Comparison of ENCODE assay signal across 1 cellular context in genomic region chr2:70565039-70565731, GRCh38.
TF ChIP-seq lines count a peak whose summit lies in the region.

No MANE protein-coding gene starts in this region.

TF ChIP-seq in HepG2, 621 proteins besides CTCF, POLR2A, EP300 and RAD21 (continued from another document and continues in another):
- TF ChIP-seq ARID4A (CRISPR knock-in tag; IDR thresholded peaks at IDR 0.05; ENCODE audit: borderline replicate concordance) (peak; percentile 18; the same call in 1 of the 2 replicates), ZNF251 (CRISPR knock-in tag; IDR thresholded peaks at IDR 0.05) (no peak), KLF15 (CRISPR knock-in tag; IDR thresholded peaks at IDR 0.05; ENCODE audit: borderline replicate concordance) (no peak), HIC2 (CRISPR knock-in tag; IDR thresholded peaks at IDR 0.05; ENCODE audit: low read depth) (no peak), XRCC5 (optimal IDR thresholded peaks at IDR 0.05; ENCODE audit: low read length) (peak; percentile 86), ZNF281 (CRISPR knock-in tag; IDR thresholded peaks at IDR 0.05; ENCODE audit: borderline replicate concordance) (peak; percentile 68; the same call in 1 of the 2 replicates), ZNF557 (CRISPR knock-in tag; IDR thresholded peaks at IDR 0.05) (0 out of 2 replicates have a peak, but pooled peaks have one; percentile 39), ZNF232 (CRISPR knock-in tag; IDR thresholded peaks at IDR 0.05; ENCODE audit: borderline replicate concordance) (peak; percentile 75; the same call in 1 of the 2 replicates), SPEN (CRISPR knock-in tag; IDR thresholded peaks at IDR 0.05; ENCODE audit: low read depth) (peak; percentile 57), ZNF33B (CRISPR knock-in tag; IDR thresholded peaks at IDR 0.05) (no peak), ZNF12 (CRISPR knock-in tag; IDR thresholded peaks at IDR 0.05) (peak; percentile 76), SNRNP70 (IDR thresholded peaks at IDR 0.05; ENCODE audit: low read depth, low read length) (no peak), IRF2 (CRISPR knock-in tag; IDR thresholded peaks at IDR 0.05) (0 out of 2 replicates have a peak, but pooled peaks have one; percentile 53), CHD2 (IDR thresholded peaks at IDR 0.05; ENCODE audit: low read depth, low read length) (no peak), ZNF292 (CRISPR knock-in tag; IDR thresholded peaks at IDR 0.05; ENCODE audit: borderline replicate concordance, low read depth) (peak; percentile 97), ZNF230 (CRISPR knock-in tag; IDR thresholded peaks at IDR 0.05) (no peak), TAF1 (CRISPR knock-in tag; IDR thresholded peaks at IDR 0.05) (no peak), ZBTB4 (CRISPR knock-in tag; IDR thresholded peaks at IDR 0.05; ENCODE audit: borderline replicate concordance) (no peak), KDM2A (CRISPR knock-in tag; IDR thresholded peaks at IDR 0.05; ENCODE audit: borderline replicate concordance, low read depth) (peak; percentile 60), NFE2 (CRISPR knock-in tag; IDR thresholded peaks at IDR 0.05) (no peak), KDM3A (CRISPR knock-in tag; IDR thresholded peaks at IDR 0.05; ENCODE audit: low read depth) (peak; percentile 82; the same call in 1 of the 2 replicates), ZNF724P (CRISPR knock-in tag; IDR thresholded peaks at IDR 0.05; ENCODE audit: borderline replicate concordance) (no peak), RAD51 (IDR thresholded peaks at IDR 0.05; ENCODE audit: borderline replicate concordance) (no peak), NRL (CRISPR knock-in tag; IDR thresholded peaks at IDR 0.05; ENCODE audit: borderline replicate concordance) (no peak), CREB3 (CRISPR knock-in tag; IDR thresholded peaks at IDR 0.05) (no peak; the same call in none of the 2 replicates), ZNF782 (CRISPR knock-in tag; IDR thresholded peaks at IDR 0.05; ENCODE audit: borderline replicate concordance) (no peak), ZSCAN12 (CRISPR knock-in tag; IDR thresholded peaks at IDR 0.05) (peak; percentile 91; the same call in 1 of the 2 replicates), SNAPC5 (CRISPR knock-in tag; IDR thresholded peaks at IDR 0.05; ENCODE audit: borderline replicate concordance) (no peak), RCOR2 (CRISPR knock-in tag; IDR thresholded peaks at IDR 0.05) (peak; percentile 82), UBTF (CRISPR knock-in tag; IDR thresholded peaks at IDR 0.05) (peak; percentile 90), NCOA2 (CRISPR knock-in tag; IDR thresholded peaks at IDR 0.05) (peak; percentile 89), TBX2 (CRISPR knock-in tag; IDR thresholded peaks at IDR 0.05; ENCODE audit: borderline replicate concordance) (peak; percentile 76; the same call in 1 of the 2 replicates), ZNF121 (CRISPR knock-in tag; IDR thresholded peaks at IDR 0.05) (peak; percentile 28; the same call in 1 of the 2 replicates), LRRFIP1 (CRISPR knock-in tag; conservative IDR thresholded peaks at IDR 0.05) (no peak), NFIC (IDR thresholded peaks at IDR 0.05; ENCODE audit: low read length) (peak; percentile 65; the same call in 1 of the 2 replicates), ZBTB10 (CRISPR knock-in tag; IDR thresholded peaks at IDR 0.05; ENCODE audit: borderline replicate concordance) (0 out of 2 replicates have a peak, but pooled peaks have one; percentile 58), KDM4B (CRISPR knock-in tag; IDR thresholded peaks at IDR 0.05) (0 out of 2 replicates have a peak, but pooled peaks have one; percentile 32)
